In genomic region chr14:35342160-35343010, GRCh38 we compare ENCODE assay signal across 8 cellular contexts. TPM values are rescaled to one million over a fixed set of nuclear protein-coding genes. Genes with fewer than 3 reads are reported as not detected.
DNase-seq lines count a peak whose midpoint lies in the region; ATAC-seq lines count a peak whose summit lies in the region.

No MANE protein-coding gene starts in this region.

- H3K27ac ChIP-seq in SJSA1 = peak overlapping the region; percentile 13; the same call in 1 of the 2 replicates

- no peaks in the 10 kb centered on the region for H3K36me3 ChIP-seq in SJSA1

- ATAC-seq in Right ventricle myocardium superior (ENCODE audit: poor library complexity) = peak; percentile 75
- peak; percentile 39 for ATAC-seq in sciatic nerve
- no peak for ATAC-seq in HG03280 (IDR thresholded peaks at IDR 0.05; ENCODE audit: unreplicated experiment)
- ATAC-seq in GM18511 (IDR thresholded peaks at IDR 0.05; ENCODE audit: unreplicated experiment) = no peak

- no peaks in the 10 kb centered on the region for H3K27me3 ChIP-seq in SJSA1 (replicated peaks)

- DNase-seq in DMS79 treated with DMSO at 0.1 percent for 48 hours (lab: John Stamatoyannopoulos, UW) (peak; percentile 92), SJSA1 (ENCODE audit: low read depth in 1 of 2, low spot score in 2 of 2) (no peak), Right ventricle myocardium superior (peak; percentile 76), sciatic nerve (ENCODE audit: low spot score) (no peak), SW480 (ENCODE audit: low spot score) (no peak)
- no peak for DNase-seq in activated CD4-positive, CD25-positive, alpha-beta regulatory T cell (lab: John Stamatoyannopoulos, UW)

- intact Hi-C loops in Right ventricle myocardium superior (cut with DNase I) = loop anchor here (5.0 kb wide), 1 partner anchor 45 kb away; no protein-coding TSS in a partner anchor
- intact Hi-C loops in sciatic nerve (cut with DNase I) = no loop called here

- H3K4me1 ChIP-seq in SJSA1 (replicated peaks) = peaks cover 18% of the 10 kb centered on the region

- no peak overlapping the region for H3K4me3 ChIP-seq in SJSA1

- no peaks in the 10 kb centered on the region for H3K9me3 ChIP-seq in SJSA1 (replicated peaks)

RNA-seq across cellular contexts. Expression of gene PSMA6, which starts 50.2 kb away (rescaled TPM):
- 306 and 325 TPM in 2 replicates for total RNA-seq in SJSA1 (2014; rRNA removed; shearing (Covaris generic))
- total RNA-seq in Right ventricle myocardium superior (178 TPM), sciatic nerve (103 TPM)

Comparison
In these comparisons a context has a peak if more than half of its experiments do, and no peak if none do; other contexts are left out.
1. DNase-seq: peak in DMS79 treated with DMSO at 0.1 percent for 48 hours (single experiment) and Right ventricle myocardium superior (single experiment); none in SJSA1 (0 of 2), sciatic nerve (single experiment), SW480 (single experiment) and activated CD4-positive, CD25-positive, alpha-beta regulatory T cell (0 of 4).
2. ATAC-seq: peak in Right ventricle myocardium superior (single experiment) and sciatic nerve (single experiment); none in HG03280 (single experiment) and GM18511 (single experiment).